8 cellular contexts compared by ENCODE assay signal in genomic region chr1:61254629-61255323, GRCh38.
DNase-seq lines count a peak whose midpoint lies in the region; TF ChIP-seq lines count a peak whose summit lies in the region.

No MANE protein-coding gene starts in this region.

- peak overlapping the region; percentile 85 for H3K27ac Mint-ChIP-seq in mesothelial cell of epicardium

- CTCF ChIA-PET in A673 (lab: Charles Lee) = no interaction called here

- in situ Hi-C loops in GM13977 (cut with MboI; ENCODE audit: low pct_unique_long_range_greater_than_20kb, low sequenced_read_pairs, unreplicated experiment) = no loop called here

- H3K27me3 ChIP-seq in A673 (replicated peaks; ENCODE audit: insufficient read depth, low read depth, low read length, poor library complexity) = no peaks in the 10 kb centered on the region

- H3K4me1 ChIP-seq in A673 (ENCODE audit: insufficient read depth, low read length, poor library complexity, severe bottlenecking) = peaks cover 33% of the 10 kb centered on the region

- intact Hi-C loops in A673 (cut with micrococcal nuclease; ENCODE audit: unreplicated experiment) = no loop called here

- H3K27ac ChIP-seq in A673 (ENCODE audit: low read depth, low read length, poor library complexity, severe bottlenecking) = peak overlapping the region; percentile 49

- peak overlapping the region; percentile 39 for H3K4me3 Mint-ChIP-seq in mesothelial cell of epicardium

- DNase-seq in A673 (ENCODE audit: low spot score) (peak; percentile 79), NCI-H1694 (lab: John Stamatoyannopoulos, UW) (peak; percentile 71), dedifferentiated amniotic fluid mesenchymal stem cell (ENCODE audit: extremely low spot score) (peak; percentile 25), mesothelial cell of epicardium (ENCODE audit: low spot score in 2 of 2, unreplicated experiment in 2 of 2) (no peak), SIG-M5 treated with dmso at 0.1 percent for 504 hours (lab: John Stamatoyannopoulos, UW; ENCODE audit: unreplicated experiment) (no peak), NCI-H526 treated with DMSO at 0.1 percent for 48 hours (lab: John Stamatoyannopoulos, UW) (no peak), GM13977 (ENCODE audit: low spot score) (no peak), NCI-H2227 (lab: John Stamatoyannopoulos, UW; ENCODE audit: unreplicated experiment) (no peak)

- H3K4me3 ChIP-seq in A673 (ENCODE audit: low read depth, low read length, poor library complexity, severe bottlenecking) = peak overlapping the region; percentile 38

- H3K36me3 ChIP-seq in A673 (ENCODE audit: insufficient read depth, low read length, poor library complexity, severe bottlenecking) = no peaks in the 10 kb centered on the region

- POLR2A ChIA-PET in A673 (lab: Charles Lee; ENCODE audit: low non-redundant PET) = no interaction called here

- no peaks in the 10 kb centered on the region for H3K9me3 Mint-ChIP-seq in mesothelial cell of epicardium

- no peak for TF ChIP-seq CTCF in A673 (conservative IDR thresholded peaks at IDR 0.05; ENCODE audit: low read depth, low read length)
- no peak for TF ChIP-seq CTCF in mesothelial cell of epicardium (IDR thresholded peaks at IDR 0.05; ENCODE audit: unreplicated experiment)
- no peak for TF ChIP-seq CTCF in GM13977 (IDR thresholded peaks at IDR 0.05; ENCODE audit: extremely low read depth, insufficient read depth, missing control alignments)

- no peaks in the 10 kb centered on the region for H3K27me3 Mint-ChIP-seq in mesothelial cell of epicardium (ENCODE audit: low read depth)

- no TSS peak for BruUV-seq in A673 (replicated peaks; lab: Mats Ljungman, UMichigan)

- no peaks in the 10 kb centered on the region for H3K9me3 ChIP-seq in A673 (ENCODE audit: low read depth, low read length, poor library complexity, severe bottlenecking)

- H3K4me1 Mint-ChIP-seq in mesothelial cell of epicardium = peaks cover 50% of the 10 kb centered on the region

- H3K36me3 Mint-ChIP-seq in mesothelial cell of epicardium = no peaks in the 10 kb centered on the region

Comparison
In these comparisons a context has a peak if more than half of its experiments do, and no peak if none do; other contexts are left out.
1. DNase-seq: peak in A673 (single experiment), NCI-H1694 (single experiment) and dedifferentiated amniotic fluid mesenchymal stem cell (single experiment); none in mesothelial cell of epicardium (0 of 2), SIG-M5 treated with dmso at 0.1 percent for 504 hours (single experiment), NCI-H526 treated with DMSO at 0.1 percent for 48 hours (single experiment), GM13977 (single experiment) and NCI-H2227 (single experiment).